In the genomic region with DNA sequence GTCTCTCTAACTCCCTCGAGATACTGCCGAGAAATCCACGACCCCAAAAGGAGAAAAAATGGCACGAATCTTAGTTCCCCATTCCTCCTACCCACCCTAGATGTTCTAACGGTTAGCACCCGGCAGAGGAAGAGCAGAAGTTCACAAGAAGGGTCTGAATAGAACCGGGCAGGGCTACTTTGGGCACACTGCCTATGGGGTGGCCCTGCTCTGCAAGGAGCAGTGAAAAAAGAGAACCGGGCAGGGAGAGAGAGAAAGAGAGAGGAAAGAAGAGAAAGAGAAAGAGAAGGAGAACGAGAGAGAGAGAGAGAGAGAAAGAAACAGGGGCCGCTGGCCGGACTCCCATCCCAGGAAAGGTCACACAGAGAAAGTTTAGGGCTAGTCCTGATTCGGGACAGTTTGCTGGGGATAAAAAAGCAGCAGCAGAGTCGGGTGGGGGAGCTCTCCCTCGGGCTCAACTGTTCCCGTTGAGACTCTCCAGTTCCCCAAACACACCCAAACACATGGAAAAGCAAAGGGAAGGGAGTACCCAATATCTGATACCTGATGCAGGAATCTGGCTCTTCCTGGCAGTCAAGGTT, we compare ENCODE assay signal across 6 cellular contexts. TPM values are rescaled to one million over a fixed set of nuclear protein-coding genes. Genes with fewer than 3 reads are reported as not detected.
A peak's percentile ranks its signal among the peaks of the same experiment; 100 is the strongest.
DNase-seq lines count a peak whose midpoint lies in the region; FAIRE-seq lines count a peak whose summit lies in the region.

No MANE protein-coding gene starts in this region.

- peak overlapping the region; percentile 85 to 96 (median 94) for H3K4me3 Mint-ChIP-seq in CD4-positive, alpha-beta memory T cell

- intact Hi-C loops in CD4-positive, alpha-beta memory T cell (cut with micrococcal nuclease): loop anchor here (1.0 to 10.0 kb wide), 2 partner anchors 17 to 582 kb away; partner anchors contain the start of gene CSTF2

- peak in 1 of 5 donors; percentile 9 for DNase-seq in CD4-positive, alpha-beta memory T cell
- DNase-seq in NOMO-1 treated with dmso at 0.1 percent for 144 hours (lab: John Stamatoyannopoulos, UW; ENCODE audit: unreplicated experiment): peak; percentile 39
- DNase-seq in germinal center (ENCODE audit: low spot score): peak; percentile 7
- DNase-seq in HTR-8/SVneo (ENCODE audit: insufficient read length, low spot score): no peak
- no peak for DNase-seq in GOT3 (lab: John Stamatoyannopoulos, UW)

- POLR2A ChIA-PET in CD4-positive, alpha-beta memory T cell (lab: Charles Lee; ENCODE audit: partially characterized antibody): interaction anchor here (1.3 to 2.5 kb wide), 5 partner anchors 11 to 524 kb away, joined by 3 to 16 read pairs (median 7); partner anchors contain the start of genes RPL36A, TIMM8A and ZMAT1

- peaks cover 0 to 4% (median 0%) of the 10 kb centered on the region in 8 donors for H3K9me3 Mint-ChIP-seq in CD4-positive, alpha-beta memory T cell

- H3K4me1 ChIP-seq in CD4-positive, alpha-beta memory T cell (ENCODE audit: insufficient read depth, low read length): peaks cover 27% of the 10 kb centered on the region
- H3K4me1 ChIP-seq in thymus (ENCODE audit: control insufficient read depth, insufficient read depth, low read length): no peaks in the 10 kb centered on the region

- WGBS in thymus: 0% methylated on average over 15 of the region's 15 CpGs

- CTCF ChIA-PET in CD4-positive, alpha-beta memory T cell (lab: Charles Lee; ENCODE audit: partially characterized antibody): interaction anchor here (1.5 kb wide), 1 partner anchor 17 kb away, joined by 9 read pairs; the partner anchor contains the start of gene RPL36A

- no peak for FAIRE-seq in HTR-8/SVneo (lab: Jason Lieb, UNC)

- H3K27ac ChIP-seq in CD4-positive, alpha-beta memory T cell (ENCODE audit: low read depth, low read length): peak overlapping the region; percentile 97
- peak overlapping the region; percentile 69 for H3K27ac ChIP-seq in thymus (ENCODE audit: low read depth)

- peak overlapping the region; percentile 95 to 99 (median 98) for H3K27ac Mint-ChIP-seq in CD4-positive, alpha-beta memory T cell

- H3K4me1 Mint-ChIP-seq in CD4-positive, alpha-beta memory T cell: peaks cover 13 to 30% (median 20%) of the 10 kb centered on the region in 4 donors

- peaks cover 1 to 22% of the 10 kb centered on the region in 2 donors for H3K36me3 Mint-ChIP-seq in CD4-positive, alpha-beta memory T cell

- H3K4me3 ChIP-seq in CD4-positive, alpha-beta memory T cell (ENCODE audit: low read length in 2 of 2): peak overlapping the region; percentile 89 to 99
- H3K4me3 ChIP-seq in thymus (ENCODE audit: low read length): peak overlapping the region; percentile 69

- no peaks in the 10 kb centered on the region for H3K27me3 ChIP-seq in CD4-positive, alpha-beta memory T cell (ENCODE audit: insufficient read depth, low read length)
- no peaks in the 10 kb centered on the region for H3K27me3 ChIP-seq in thymus (ENCODE audit: control insufficient read depth, insufficient read depth)

- no peaks in the 10 kb centered on the region for H3K9me3 ChIP-seq in CD4-positive, alpha-beta memory T cell (ENCODE audit: control insufficient read depth in 1 of 2, low read length in 2 of 2)
- no peaks in the 10 kb centered on the region for H3K9me3 ChIP-seq in thymus (ENCODE audit: control insufficient read depth)

- H3K36me3 ChIP-seq in CD4-positive, alpha-beta memory T cell (ENCODE audit: insufficient read depth, low read length): peaks cover 7% of the 10 kb centered on the region
- H3K36me3 ChIP-seq in thymus (ENCODE audit: control insufficient read depth, insufficient read depth): peaks cover 9% of the 10 kb centered on the region

- no peaks in the 10 kb centered on the region for H3K27me3 Mint-ChIP-seq in CD4-positive, alpha-beta memory T cell

RNA-seq across cellular contexts. Expression of gene GLA, which starts 0.5 kb away (rescaled TPM):
- total RNA-seq in CD4-positive, alpha-beta memory T cell: 10 to 100 TPM; 13.1 TPM
- polyA plus RNA-seq in CD4-positive, alpha-beta memory T cell: 10 to 100 TPM in 1 of 2 donors, 1 to 10 TPM in 1; 9.6 to 16.1 TPM
- polyA plus RNA-seq in thymus: 43.4 TPM

RNA-seq across cellular contexts. Expression of gene HNRNPH2, which starts 0.8 kb away (rescaled TPM):
- total RNA-seq in CD4-positive, alpha-beta memory T cell: 10 to 100 TPM; 40.1 to 40.9 TPM
- 100 to 1,000 TPM in 1 of 2 donors, 10 to 100 TPM in 1; 86.1 to 105 TPM for polyA plus RNA-seq in CD4-positive, alpha-beta memory T cell
- polyA plus RNA-seq in thymus: 74.8 TPM

RNA-seq across cellular contexts. Expression of gene RPL36A, which starts 16.4 kb away (rescaled TPM):
- 100 to 1,000 TPM; 380 to 428 TPM for total RNA-seq in CD4-positive, alpha-beta memory T cell
- 1,000 to 10,000 TPM; 2,296 to 2,724 TPM for polyA plus RNA-seq in CD4-positive, alpha-beta memory T cell
- 3,361 TPM for polyA plus RNA-seq in thymus

RNA-seq across cellular contexts. Expression of gene BTK, which starts 21.3 kb away (rescaled TPM):
- 1 to 10 TPM; 1.6 to 1.9 TPM for total RNA-seq in CD4-positive, alpha-beta memory T cell
- polyA plus RNA-seq in CD4-positive, alpha-beta memory T cell: 1 to 10 TPM in 1 of 2 donors, not detected in 1; 1.1 TPM
- 14.6 TPM for polyA plus RNA-seq in thymus

RNA-seq across cellular contexts. Expression of gene TIMM8A, which starts 58.7 kb away (rescaled TPM):
- total RNA-seq in CD4-positive, alpha-beta memory T cell: 10 to 100 TPM; 12.0 to 13.3 TPM
- polyA plus RNA-seq in CD4-positive, alpha-beta memory T cell: 10 to 100 TPM in 1 of 2 donors, 1 to 10 TPM in 1; 8.8 to 10.5 TPM
- polyA plus RNA-seq in thymus: 10.5 TPM

Comparison
In these comparisons a context has a peak if more than half of its experiments do, and no peak if none do; other contexts are left out.
1. DNase-seq: peak in NOMO-1 treated with dmso at 0.1 percent for 144 hours (single experiment) and germinal center (single experiment); none in HTR-8/SVneo (single experiment) and GOT3 (single experiment).